Comparison of ENCODE assay signal across 16 cellular contexts in genomic region chr12:3357950-3358525, GRCh38.
A peak's percentile ranks its signal among the peaks of the same experiment; 100 is the strongest.
DNase-seq lines count a peak whose midpoint lies in the region; ATAC-seq and TF ChIP-seq lines count a peak whose summit lies in the region.
"Had no signal": no experiment of that assay in that cellular context is flagged by ENCODE, and none has a peak within 500 bp of the region (broad histone marks: within the 10 kb centered on the region; RNA-seq: fewer than 3 reads in every experiment).

No MANE protein-coding gene starts in this region.

- TF ChIP-seq POLR2A in tibial nerve (IDR thresholded peaks at IDR 0.05) = no peak

- TF ChIP-seq RAD21 in SK-N-SH (IDR thresholded peaks at IDR 0.05; ENCODE audit: low read length) = no peak

- 78 to 85% methylated on average over 8 of the region's 8 CpGs for WGBS in tibial nerve, 2 donors
- WGBS in SK-N-SH (ENCODE audit: low lambda C conversion rate) = 50% methylated on average over 8 of the region's 8 CpGs

- POLR2A ChIA-PET in SK-N-SH (lab: Yijun Ruan, JAX) = no interaction called here

- CTCF ChIA-PET in SK-N-SH (lab: Yijun Ruan, JAX) = interaction anchor here (3.7 kb wide), 1 partner anchor 58 kb away, joined by 15 read pairs; no protein-coding TSS in a partner anchor

- ATAC-seq in RWPE2 (ENCODE audit: low read depth) = no peak
- ATAC-seq: CD8-positive, alpha-beta T cell had no signal

- no peak overlapping the region for H3K27ac ChIP-seq in RWPE2 (ENCODE audit: poor library complexity, severe bottlenecking)
- no peak overlapping the region for H3K27ac ChIP-seq in coronary artery
- no peak overlapping the region for H3K27ac ChIP-seq in tibial nerve
- H3K27ac ChIP-seq in SK-N-SH (ENCODE audit: low read depth in 2 of 2, low read length in 1 of 2) = no peak overlapping the region
- H3K27ac ChIP-seq: 22Rv1, BLaER1 had no signal

- H3F3A ChIP-seq in SK-N-SH (replicated peaks; ENCODE audit: insufficient read depth) = no peaks in the 10 kb centered on the region

- no peaks in the 10 kb centered on the region for H3K79me2 ChIP-seq in SK-N-SH (ENCODE audit: insufficient read depth)

- H3K4me3 ChIP-seq in RWPE2 (ENCODE audit: severe bottlenecking) = no peak overlapping the region
- no peak overlapping the region for H3K4me3 ChIP-seq in coronary artery
- no peak overlapping the region for H3K4me3 ChIP-seq in tibial nerve
- H3K4me3 ChIP-seq in SK-N-SH (ENCODE audit: low read depth in 2 of 2, low read length in 1 of 2) = no peak overlapping the region
- H3K4me3 ChIP-seq: BLaER1 had no signal

- H3K36me3 ChIP-seq in RWPE2 (ENCODE audit: low read depth) (no peaks in the 10 kb centered on the region), tibial nerve (no peaks in the 10 kb centered on the region), SK-N-SH (replicated peaks in 1 of 2; ENCODE audit: control insufficient read depth in 1 of 2, insufficient read depth in 2 of 2, low read length in 1 of 2) (no peaks in the 10 kb centered on the region)
- H3K36me3 ChIP-seq: BLaER1 had no signal

- H4K20me1 ChIP-seq in SK-N-SH (ENCODE audit: insufficient read depth) = no peaks in the 10 kb centered on the region
- H4K20me1 ChIP-seq: BLaER1 had no signal

- no peak overlapping the region for H2AFZ ChIP-seq in SK-N-SH (ENCODE audit: low read depth)

- no peak for TF ChIP-seq EP300 in tibial nerve (IDR thresholded peaks at IDR 0.05)
- no peak for TF ChIP-seq EP300 in SK-N-SH (IDR thresholded peaks at IDR 0.05; ENCODE audit: borderline replicate concordance in 1 of 2, low read depth in 1 of 2, low read length in 1 of 2)

- TF ChIP-seq CTCF in RWPE2 (IDR thresholded peaks at IDR 0.05; ENCODE audit: poor library complexity, severe bottlenecking) = no peak
- no peak for TF ChIP-seq CTCF in coronary artery (IDR thresholded peaks at IDR 0.05)
- TF ChIP-seq CTCF in tibial nerve (IDR thresholded peaks at IDR 0.05) = no peak
- TF ChIP-seq CTCF in SK-N-SH (IDR thresholded peaks at IDR 0.05) = no peak

- no peaks in the 10 kb centered on the region for H3K9me3 ChIP-seq in RWPE2 (ENCODE audit: severe bottlenecking)
- no peaks in the 10 kb centered on the region for H3K9me3 ChIP-seq in tibial nerve
- no peaks in the 10 kb centered on the region for H3K9me3 ChIP-seq in SK-N-SH
- H3K9me3 ChIP-seq: BLaER1 had no signal

- H3K4me1 ChIP-seq in RWPE2 (ENCODE audit: insufficient read depth, poor library complexity, severe bottlenecking) (no peaks in the 10 kb centered on the region), tibial nerve (no peaks in the 10 kb centered on the region), SK-N-SH (ENCODE audit: control insufficient read depth in 1 of 2, insufficient read depth in 2 of 2, low read depth in 1 of 2, low read length in 1 of 2) (no peaks in the 10 kb centered on the region)

- no peaks in the 10 kb centered on the region for H3K27me3 ChIP-seq in RWPE2 (ENCODE audit: insufficient read depth, poor library complexity, severe bottlenecking)
- peaks cover 0 to 4% of the 10 kb centered on the region in 2 donors for H3K27me3 ChIP-seq in tibial nerve
- peaks cover 13% of the 10 kb centered on the region for H3K27me3 ChIP-seq in SK-N-SH (ENCODE audit: insufficient read depth)
- H3K27me3 ChIP-seq: BLaER1 had no signal

- no peak overlapping the region for H3K9ac ChIP-seq in SK-N-SH
- H3K9ac ChIP-seq: BLaER1 had no signal

- peak; percentile 22 for DNase-seq in activated effector memory CD4-positive, alpha-beta T cell treated with anti-CD3 and anti-CD28 coated beads, Interleukin-2, amount 50 U/mL, for 16 hours
- no peak for DNase-seq in activated effector memory CD4-positive, alpha-beta T cell treated with Interleukin-2 at 50 U/mL for 16 hours
- DNase-seq in RWPE2 (ENCODE audit: low spot score) (peak; percentile 32), coronary artery (ENCODE audit: low spot score) (peak; percentile 21), mesenteric fat pad (ENCODE audit: low spot score) (peak; percentile 18), tibial nerve (ENCODE audit: low spot score in 2 of 2) (no peak), SK-N-SH (no peak)
- DNase-seq in effector CD8-positive, alpha-beta T cell (lab: John Stamatoyannopoulos, UW) = no peak
- DNase-seq: Calu3; CD8-positive, alpha-beta T cell; DMS79 treated with DMSO at 0.1 percent for 48 hours; GF-D8; GOT3; H9 had no signal

- H3K9me2 ChIP-seq in SK-N-SH = no peaks in the 10 kb centered on the region

- no peak overlapping the region for H3K4me2 ChIP-seq in SK-N-SH
- H3K4me2 ChIP-seq: BLaER1 had no signal

TF ChIP-seq in SK-N-SH, 30 proteins besides CTCF, POLR2A, EP300 and RAD21:
- TF ChIP-seq SMC3 (IDR thresholded peaks at IDR 0.05; ENCODE audit: low read depth, low read length) (no peak), RFX5 (IDR thresholded peaks at IDR 0.05; ENCODE audit: low read length) (no peak), IRF3 (IDR thresholded peaks at IDR 0.05; ENCODE audit: low read depth, low read length) (no peak), RCOR1 (IDR thresholded peaks at IDR 0.05; ENCODE audit: low read length) (no peak), FOSL2 (IDR thresholded peaks at IDR 0.05; ENCODE audit: borderline replicate concordance, low read depth) (no peak), MXI1 (IDR thresholded peaks at IDR 0.05; ENCODE audit: low read depth, low read length) (no peak)
- TF ChIP-seq, protein P1, sequence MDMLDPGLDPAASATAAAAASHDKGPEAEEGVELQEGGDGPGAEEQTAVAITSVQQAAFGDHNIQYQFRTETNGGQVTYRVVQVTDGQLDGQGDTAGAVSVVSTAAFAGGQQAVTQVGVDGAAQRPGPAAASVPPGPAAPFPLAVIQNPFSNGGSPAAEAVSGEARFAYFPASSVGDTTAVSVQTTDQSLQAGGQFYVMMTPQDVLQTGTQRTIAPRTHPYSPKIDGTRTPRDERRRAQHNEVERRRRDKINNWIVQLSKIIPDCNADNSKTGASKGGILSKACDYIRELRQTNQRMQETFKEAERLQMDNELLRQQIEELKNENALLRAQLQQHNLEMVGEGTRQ (IDR thresholded peaks at IDR 0.05; ENCODE audit: borderline replicate concordance, low read depth, low read length) = no peak
TF ChIP-seq in SK-N-SH: peak in this region for 0.

Comparison
In these comparisons a context has a peak if more than half of its experiments do, and no peak if none do; other contexts are left out.
1. DNase-seq: peak in activated effector memory CD4-positive, alpha-beta T cell treated with anti-CD3 and anti-CD28 coated beads, Interleukin-2, amount 50 U/mL, for 16 hours (single experiment), RWPE2 (single experiment), coronary artery (single experiment) and mesenteric fat pad (single experiment); none in activated effector memory CD4-positive, alpha-beta T cell treated with Interleukin-2 at 50 U/mL for 16 hours (single experiment), tibial nerve (0 of 2), effector CD8-positive, alpha-beta T cell (single experiment) and SK-N-SH (single experiment).